In genomic region chr9:12790883-12791282, GRCh38 we compare ENCODE assay signal across 22 cellular contexts. TPM values are rescaled to one million over a fixed set of nuclear protein-coding genes. Genes with fewer than 3 reads are reported as not detected.
"Had no signal": no experiment of that assay in that cellular context is flagged by ENCODE, and none has a peak within 500 bp of the region (broad histone marks: within the 10 kb centered on the region; RNA-seq: fewer than 3 reads in every experiment).

No MANE protein-coding gene starts in this region.

- H3K4me1 ChIP-seq: testis had no signal

- H3K27me3 ChIP-seq: esophagus squamous epithelium, stomach, testis had no signal

- H3K4me1 Mint-ChIP-seq: activated CD4-positive, alpha-beta T cell treated with anti-CD3 and anti-CD28 coated beads, Interleukin-2, amount 10 ng/mL, durations not matched to agents 7 days and 5 days; activated naive CD4-positive, alpha-beta T cell treated with anti-CD3 and anti-CD28 coated beads, Interleukin-2, amount 50 U/mL, for 24 hours; stimulated activated effector memory CD8-positive, alpha-beta T cell treated with anti-CD3 and anti-CD28 coated beads, Interleukin-12 subunit alpha, Interleukin-12 subunit beta, amount 100 ng/mL, for 72 hours had no signal

- H3K27me3 Mint-ChIP-seq: activated CD4-positive, alpha-beta T cell treated with anti-CD3 and anti-CD28 coated beads, Interleukin-2, amount 10 ng/mL, durations not matched to agents 7 days and 5 days; activated naive CD4-positive, alpha-beta T cell treated with anti-CD3 and anti-CD28 coated beads, Interleukin-2, amount 50 U/mL, for 24 hours had no signal

- H3K9me3 ChIP-seq: esophagus squamous epithelium, lower lobe of right lung, stomach, testis had no signal

- H3K4me3 ChIP-seq: esophagus squamous epithelium, lower lobe of right lung, stomach, testis had no signal

- H3K27ac Mint-ChIP-seq: activated CD4-positive, alpha-beta T cell treated with anti-CD3 and anti-CD28 coated beads, Interleukin-2, amount 10 ng/mL, durations not matched to agents 7 days and 5 days; activated naive CD4-positive, alpha-beta T cell treated with anti-CD3 and anti-CD28 coated beads, Interleukin-2, amount 50 U/mL, for 24 hours; stimulated activated effector memory CD8-positive, alpha-beta T cell treated with anti-CD3 and anti-CD28 coated beads, Interleukin-12 subunit alpha, Interleukin-12 subunit beta, amount 100 ng/mL, for 72 hours had no signal

- ATAC-seq: activated CD4-positive, CD25-positive, alpha-beta regulatory T cell treated with anti-CD3 and anti-CD28 coated beads, Interleukin-2, amount 50 U/mL, for 24 hours; activated T-cell treated with anti-CD3 and anti-CD28 coated beads, Interleukin-2, amount 50 U/mL, for 4 hours; lower lobe of right lung; sciatic nerve; stimulated activated effector memory CD8-positive, alpha-beta T cell treated with anti-CD3 and anti-CD28 coated beads, Interleukin-12 subunit alpha, Interleukin-12 subunit beta, amount 100 ng/mL, for 72 hours had no signal

- H3K36me3 Mint-ChIP-seq: activated naive CD4-positive, alpha-beta T cell treated with anti-CD3 and anti-CD28 coated beads, Interleukin-2, amount 50 U/mL, for 24 hours; stimulated activated effector memory CD8-positive, alpha-beta T cell treated with anti-CD3 and anti-CD28 coated beads, Interleukin-12 subunit alpha, Interleukin-12 subunit beta, amount 100 ng/mL, for 72 hours had no signal

- DNase-seq: activated CD4-positive, alpha-beta T cell treated with anti-CD3 and anti-CD28 coated beads, Interleukin-2, amount 10 ng/mL, durations not matched to agents 7 days and 5 days; activated CD8-positive, alpha-beta memory T cell treated with anti-CD3 and anti-CD28 coated beads, Interleukin-2, amount 50 U/mL, for 4 hours; activated effector memory CD4-positive, alpha-beta T cell treated with anti-CD3 and anti-CD28 coated beads, Interleukin-2, amount 50 U/mL, for 16 hours; activated T-cell treated with anti-CD3 and anti-CD28 coated beads, Interleukin-2, amount 50 U/mL, for 4 hours; dermis blood vessel endothelial cell; effector memory CD4-positive, alpha-beta T cell; esophagus squamous epithelium; foreskin fibroblast; hypothalamus; islet precursor cell; lower lobe of right lung; midbrain; stimulated activated CD4-positive, alpha-beta T cell treated with anti-CD3 and anti-CD28 coated beads, Interleukin-4, amount 100 ng/mL, for 24 hours; stomach; T1000; testis had no signal

- H3K36me3 ChIP-seq: esophagus squamous epithelium, lower lobe of right lung, stomach had no signal

- H3K4me3 Mint-ChIP-seq: activated CD4-positive, alpha-beta T cell treated with anti-CD3 and anti-CD28 coated beads, Interleukin-2, amount 10 ng/mL, durations not matched to agents 7 days and 5 days; activated naive CD4-positive, alpha-beta T cell treated with anti-CD3 and anti-CD28 coated beads, Interleukin-2, amount 50 U/mL, for 24 hours; activated T-cell treated with anti-CD3 and anti-CD28 coated beads, Interleukin-2, amount 50 U/mL, for 4 hours; nephron; stimulated activated effector memory CD8-positive, alpha-beta T cell treated with anti-CD3 and anti-CD28 coated beads, Interleukin-12 subunit alpha, Interleukin-12 subunit beta, amount 100 ng/mL, for 72 hours had no signal

- H3K27ac ChIP-seq: lower lobe of right lung, testis had no signal

- H3K9me3 Mint-ChIP-seq: activated CD4-positive, alpha-beta T cell treated with anti-CD3 and anti-CD28 coated beads, Interleukin-2, amount 10 ng/mL, durations not matched to agents 7 days and 5 days; nephron had no signal

RNA-seq across cellular contexts. Expression of gene LURAP1L, which starts 16.1 kb away (rescaled TPM):
- total RNA-seq: activated CD4-positive, alpha-beta T cell treated with anti-CD3 and anti-CD28 coated beads, Interleukin-2, amount 10 ng/mL, durations not matched to agents 7 days and 5 days; activated T-cell treated with anti-CD3 and anti-CD28 coated beads, Interleukin-2, amount 50 U/mL, for 4 hours; T-helper 1 cell treated with Interleukin-12 subunit alpha and Interleukin-12 subunit beta and Interleukin-4 antibody, amounts not matched to agents 30 ng/mL and 1 ng/mL, for 36 hours had no signal
